In the genomic region with DNA sequence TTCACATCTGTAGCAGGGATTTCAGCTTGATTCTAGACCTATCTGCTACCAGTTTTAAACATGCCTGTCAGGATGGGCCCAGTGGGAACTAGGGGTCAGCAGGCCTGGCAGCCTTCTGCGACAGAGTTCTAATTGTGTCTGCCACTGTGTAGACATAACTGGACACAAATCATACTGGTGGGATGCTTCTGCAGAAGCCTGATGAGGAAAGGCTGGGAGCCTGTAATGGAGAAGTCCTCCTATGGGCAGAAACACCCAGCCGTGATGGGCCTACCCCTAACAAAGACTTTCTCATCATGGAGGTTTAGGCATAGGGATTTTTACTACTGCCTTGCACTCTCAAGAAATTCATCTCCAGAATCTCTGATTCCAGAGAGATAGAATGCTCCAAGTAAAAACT, we compare ENCODE assay signal across 1 cellular context.
TF ChIP-seq lines count a peak whose summit lies in the region.

No MANE protein-coding gene starts in this region.

TF ChIP-seq in GM23338, 12 proteins besides CTCF, POLR2A, EP300 and RAD21 (continued from another document):
- TF ChIP-seq, protein P1, sequence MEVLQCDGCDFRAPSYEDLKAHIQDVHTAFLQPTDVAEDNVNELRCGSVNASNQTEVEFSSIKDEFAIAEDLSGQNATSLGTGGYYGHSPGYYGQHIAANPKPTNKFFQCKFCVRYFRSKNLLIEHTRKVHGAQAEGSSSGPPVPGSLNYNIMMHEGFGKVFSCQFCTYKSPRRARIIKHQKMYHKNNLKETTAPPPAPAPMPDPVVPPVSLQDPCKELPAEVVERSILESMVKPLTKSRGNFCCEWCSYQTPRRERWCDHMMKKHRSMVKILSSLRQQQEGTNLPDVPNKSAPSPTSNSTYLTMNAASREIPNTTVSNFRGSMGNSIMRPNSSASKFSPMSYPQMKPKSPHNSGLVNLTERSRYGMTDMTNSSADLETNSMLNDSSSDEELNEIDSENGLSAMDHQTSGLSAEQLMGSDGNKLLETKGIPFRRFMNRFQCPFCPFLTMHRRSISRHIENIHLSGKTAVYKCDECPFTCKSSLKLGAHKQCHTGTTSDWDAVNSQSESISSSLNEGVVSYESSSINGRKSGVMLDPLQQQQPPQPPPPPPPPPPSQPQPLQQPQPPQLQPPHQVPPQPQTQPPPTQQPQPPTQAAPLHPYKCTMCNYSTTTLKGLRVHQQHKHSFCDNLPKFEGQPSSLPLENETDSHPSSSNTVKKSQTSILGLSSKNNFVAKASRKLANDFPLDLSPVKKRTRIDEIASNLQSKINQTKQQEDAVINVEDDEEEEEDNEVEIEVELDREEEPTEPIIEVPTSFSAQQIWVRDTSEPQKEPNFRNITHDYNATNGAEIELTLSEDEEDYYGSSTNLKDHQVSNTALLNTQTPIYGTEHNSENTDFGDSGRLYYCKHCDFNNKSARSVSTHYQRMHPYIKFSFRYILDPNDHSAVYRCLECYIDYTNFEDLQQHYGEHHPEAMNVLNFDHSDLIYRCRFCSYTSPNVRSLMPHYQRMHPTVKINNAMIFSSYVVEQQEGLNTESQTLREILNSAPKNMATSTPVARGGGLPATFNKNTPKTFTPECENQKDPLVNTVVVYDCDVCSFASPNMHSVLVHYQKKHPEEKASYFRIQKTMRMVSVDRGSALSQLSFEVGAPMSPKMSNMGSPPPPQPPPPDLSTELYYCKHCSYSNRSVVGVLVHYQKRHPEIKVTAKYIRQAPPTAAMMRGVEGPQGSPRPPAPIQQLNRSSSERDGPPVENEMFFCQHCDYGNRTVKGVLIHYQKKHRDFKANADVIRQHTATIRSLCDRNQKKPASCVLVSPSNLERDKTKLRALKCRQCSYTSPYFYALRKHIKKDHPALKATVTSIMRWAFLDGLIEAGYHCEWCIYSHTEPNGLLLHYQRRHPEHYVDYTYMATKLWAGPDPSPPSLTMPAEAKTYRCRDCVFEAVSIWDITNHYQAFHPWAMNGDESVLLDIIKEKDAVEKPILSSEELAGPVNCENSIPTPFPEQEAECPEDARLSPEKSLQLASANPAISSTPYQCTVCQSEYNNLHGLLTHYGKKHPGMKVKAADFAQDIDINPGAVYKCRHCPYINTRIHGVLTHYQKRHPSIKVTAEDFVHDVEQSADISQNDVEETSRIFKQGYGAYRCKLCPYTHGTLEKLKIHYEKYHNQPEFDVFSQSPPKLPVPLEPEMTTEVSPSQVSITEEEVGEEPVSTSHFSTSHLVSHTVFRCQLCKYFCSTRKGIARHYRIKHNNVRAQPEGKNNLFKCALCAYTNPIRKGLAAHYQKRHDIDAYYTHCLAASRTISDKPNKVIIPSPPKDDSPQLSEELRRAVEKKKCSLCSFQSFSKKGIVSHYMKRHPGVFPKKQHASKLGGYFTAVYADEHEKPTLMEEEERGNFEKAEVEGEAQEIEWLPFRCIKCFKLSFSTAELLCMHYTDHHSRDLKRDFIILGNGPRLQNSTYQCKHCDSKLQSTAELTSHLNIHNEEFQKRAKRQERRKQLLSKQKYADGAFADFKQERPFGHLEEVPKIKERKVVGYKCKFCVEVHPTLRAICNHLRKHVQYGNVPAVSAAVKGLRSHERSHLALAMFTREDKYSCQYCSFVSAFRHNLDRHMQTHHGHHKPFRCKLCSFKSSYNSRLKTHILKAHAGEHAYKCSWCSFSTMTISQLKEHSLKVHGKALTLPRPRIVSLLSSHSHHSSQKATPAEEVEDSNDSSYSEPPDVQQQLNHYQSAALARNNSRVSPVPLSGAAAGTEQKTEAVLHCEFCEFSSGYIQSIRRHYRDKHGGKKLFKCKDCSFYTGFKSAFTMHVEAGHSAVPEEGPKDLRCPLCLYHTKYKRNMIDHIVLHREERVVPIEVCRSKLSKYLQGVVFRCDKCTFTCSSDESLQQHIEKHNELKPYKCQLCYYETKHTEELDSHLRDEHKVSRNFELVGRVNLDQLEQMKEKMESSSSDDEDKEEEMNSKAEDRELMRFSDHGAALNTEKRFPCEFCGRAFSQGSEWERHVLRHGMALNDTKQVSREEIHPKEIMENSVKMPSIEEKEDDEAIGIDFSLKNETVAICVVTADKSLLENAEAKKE (CRISPR knock-in tag; IDR thresholded peaks at IDR 0.05), result no peak
- TF ChIP-seq NANOG (IDR thresholded peaks at IDR 0.05; ENCODE audit: borderline replicate concordance) (no peak), STAT1 (IDR thresholded peaks at IDR 0.05; ENCODE audit: unreplicated experiment) (no peak), CREB1 (CRISPR knock-in tag; IDR thresholded peaks at IDR 0.05; ENCODE audit: low read depth) (no peak), JUNB (IDR thresholded peaks at IDR 0.05; ENCODE audit: unreplicated experiment) (no peak), ZNF331 (CRISPR knock-in tag; IDR thresholded peaks at IDR 0.05; ENCODE audit: low read depth) (no peak), POLR2AphosphoS5 (IDR thresholded peaks at IDR 0.05; ENCODE audit: low read depth) (no peak), ZNF114 (CRISPR knock-in tag; IDR thresholded peaks at IDR 0.05) (no peak), EZH2 (IDR thresholded peaks at IDR 0.05; ENCODE audit: low read depth, unreplicated experiment) (no peak)
- TF ChIP-seq, protein P2, sequence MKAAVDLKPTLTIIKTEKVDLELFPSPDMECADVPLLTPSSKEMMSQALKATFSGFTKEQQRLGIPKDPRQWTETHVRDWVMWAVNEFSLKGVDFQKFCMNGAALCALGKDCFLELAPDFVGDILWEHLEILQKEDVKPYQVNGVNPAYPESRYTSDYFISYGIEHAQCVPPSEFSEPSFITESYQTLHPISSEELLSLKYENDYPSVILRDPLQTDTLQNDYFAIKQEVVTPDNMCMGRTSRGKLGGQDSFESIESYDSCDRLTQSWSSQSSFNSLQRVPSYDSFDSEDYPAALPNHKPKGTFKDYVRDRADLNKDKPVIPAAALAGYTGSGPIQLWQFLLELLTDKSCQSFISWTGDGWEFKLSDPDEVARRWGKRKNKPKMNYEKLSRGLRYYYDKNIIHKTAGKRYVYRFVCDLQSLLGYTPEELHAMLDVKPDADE (IDR thresholded peaks at IDR 0.05), result no peak
- TF ChIP-seq, protein P3, sequence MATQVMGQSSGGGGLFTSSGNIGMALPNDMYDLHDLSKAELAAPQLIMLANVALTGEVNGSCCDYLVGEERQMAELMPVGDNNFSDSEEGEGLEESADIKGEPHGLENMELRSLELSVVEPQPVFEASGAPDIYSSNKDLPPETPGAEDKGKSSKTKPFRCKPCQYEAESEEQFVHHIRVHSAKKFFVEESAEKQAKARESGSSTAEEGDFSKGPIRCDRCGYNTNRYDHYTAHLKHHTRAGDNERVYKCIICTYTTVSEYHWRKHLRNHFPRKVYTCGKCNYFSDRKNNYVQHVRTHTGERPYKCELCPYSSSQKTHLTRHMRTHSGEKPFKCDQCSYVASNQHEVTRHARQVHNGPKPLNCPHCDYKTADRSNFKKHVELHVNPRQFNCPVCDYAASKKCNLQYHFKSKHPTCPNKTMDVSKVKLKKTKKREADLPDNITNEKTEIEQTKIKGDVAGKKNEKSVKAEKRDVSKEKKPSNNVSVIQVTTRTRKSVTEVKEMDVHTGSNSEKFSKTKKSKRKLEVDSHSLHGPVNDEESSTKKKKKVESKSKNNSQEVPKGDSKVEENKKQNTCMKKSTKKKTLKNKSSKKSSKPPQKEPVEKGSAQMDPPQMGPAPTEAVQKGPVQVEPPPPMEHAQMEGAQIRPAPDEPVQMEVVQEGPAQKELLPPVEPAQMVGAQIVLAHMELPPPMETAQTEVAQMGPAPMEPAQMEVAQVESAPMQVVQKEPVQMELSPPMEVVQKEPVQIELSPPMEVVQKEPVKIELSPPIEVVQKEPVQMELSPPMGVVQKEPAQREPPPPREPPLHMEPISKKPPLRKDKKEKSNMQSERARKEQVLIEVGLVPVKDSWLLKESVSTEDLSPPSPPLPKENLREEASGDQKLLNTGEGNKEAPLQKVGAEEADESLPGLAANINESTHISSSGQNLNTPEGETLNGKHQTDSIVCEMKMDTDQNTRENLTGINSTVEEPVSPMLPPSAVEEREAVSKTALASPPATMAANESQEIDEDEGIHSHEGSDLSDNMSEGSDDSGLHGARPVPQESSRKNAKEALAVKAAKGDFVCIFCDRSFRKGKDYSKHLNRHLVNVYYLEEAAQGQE (IDR thresholded peaks at IDR 0.05; ENCODE audit: unreplicated experiment), result no peak
